1 cellular context compared by ENCODE assay signal in genomic region chr11:74710291-74710938, GRCh38.
TF ChIP-seq lines count a peak whose summit lies in the region.

No MANE protein-coding gene starts in this region.

TF ChIP-seq in SK-N-SH, 30 proteins besides CTCF, POLR2A, EP300 and RAD21 (continued from another document):
- TF ChIP-seq, protein P1, sequence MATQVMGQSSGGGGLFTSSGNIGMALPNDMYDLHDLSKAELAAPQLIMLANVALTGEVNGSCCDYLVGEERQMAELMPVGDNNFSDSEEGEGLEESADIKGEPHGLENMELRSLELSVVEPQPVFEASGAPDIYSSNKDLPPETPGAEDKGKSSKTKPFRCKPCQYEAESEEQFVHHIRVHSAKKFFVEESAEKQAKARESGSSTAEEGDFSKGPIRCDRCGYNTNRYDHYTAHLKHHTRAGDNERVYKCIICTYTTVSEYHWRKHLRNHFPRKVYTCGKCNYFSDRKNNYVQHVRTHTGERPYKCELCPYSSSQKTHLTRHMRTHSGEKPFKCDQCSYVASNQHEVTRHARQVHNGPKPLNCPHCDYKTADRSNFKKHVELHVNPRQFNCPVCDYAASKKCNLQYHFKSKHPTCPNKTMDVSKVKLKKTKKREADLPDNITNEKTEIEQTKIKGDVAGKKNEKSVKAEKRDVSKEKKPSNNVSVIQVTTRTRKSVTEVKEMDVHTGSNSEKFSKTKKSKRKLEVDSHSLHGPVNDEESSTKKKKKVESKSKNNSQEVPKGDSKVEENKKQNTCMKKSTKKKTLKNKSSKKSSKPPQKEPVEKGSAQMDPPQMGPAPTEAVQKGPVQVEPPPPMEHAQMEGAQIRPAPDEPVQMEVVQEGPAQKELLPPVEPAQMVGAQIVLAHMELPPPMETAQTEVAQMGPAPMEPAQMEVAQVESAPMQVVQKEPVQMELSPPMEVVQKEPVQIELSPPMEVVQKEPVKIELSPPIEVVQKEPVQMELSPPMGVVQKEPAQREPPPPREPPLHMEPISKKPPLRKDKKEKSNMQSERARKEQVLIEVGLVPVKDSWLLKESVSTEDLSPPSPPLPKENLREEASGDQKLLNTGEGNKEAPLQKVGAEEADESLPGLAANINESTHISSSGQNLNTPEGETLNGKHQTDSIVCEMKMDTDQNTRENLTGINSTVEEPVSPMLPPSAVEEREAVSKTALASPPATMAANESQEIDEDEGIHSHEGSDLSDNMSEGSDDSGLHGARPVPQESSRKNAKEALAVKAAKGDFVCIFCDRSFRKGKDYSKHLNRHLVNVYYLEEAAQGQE (IDR thresholded peaks at IDR 0.05; ENCODE audit: low read depth, low read length): no peak
- no peak for TF ChIP-seq TAF1 (IDR thresholded peaks at IDR 0.05; ENCODE audit: borderline replicate concordance, low read depth, low read length)
- peak; percentile 57; the same call in 1 of the 2 replicates for TF ChIP-seq USF1 (IDR thresholded peaks at IDR 0.05; ENCODE audit: borderline replicate concordance, low read depth)
- peak; percentile 25; the same call in 1 of the 2 replicates for TF ChIP-seq POLR2AphosphoS5 (IDR thresholded peaks at IDR 0.05; ENCODE audit: low read depth, low read length)
- no peak for TF ChIP-seq MAX (IDR thresholded peaks at IDR 0.05; ENCODE audit: low read depth)
- no peak for TF ChIP-seq JUND (IDR thresholded peaks at IDR 0.05)
- TF ChIP-seq FOXM1 (IDR thresholded peaks at IDR 0.05; ENCODE audit: low read depth): no peak
- peak; percentile 68 for TF ChIP-seq CHD2 (IDR thresholded peaks at IDR 0.05; ENCODE audit: low read length, partially characterized antibody)
- no peak for TF ChIP-seq RXRA (IDR thresholded peaks at IDR 0.05; ENCODE audit: borderline replicate concordance, low read depth)
- 0 out of 2 replicates have a peak, but pooled peaks have one; percentile 12 for TF ChIP-seq PBX3 (IDR thresholded peaks at IDR 0.05)
- TF ChIP-seq RCOR1 (IDR thresholded peaks at IDR 0.05; ENCODE audit: low read length): peak; percentile 95
- TF ChIP-seq RFX5 (IDR thresholded peaks at IDR 0.05; ENCODE audit: low read length): no peak
- no peak for TF ChIP-seq SMC3 (IDR thresholded peaks at IDR 0.05; ENCODE audit: low read depth, low read length)
- TF ChIP-seq MEF2A (IDR thresholded peaks at IDR 0.05; ENCODE audit: borderline replicate concordance, low read depth): no peak
- TF ChIP-seq, protein P2, sequence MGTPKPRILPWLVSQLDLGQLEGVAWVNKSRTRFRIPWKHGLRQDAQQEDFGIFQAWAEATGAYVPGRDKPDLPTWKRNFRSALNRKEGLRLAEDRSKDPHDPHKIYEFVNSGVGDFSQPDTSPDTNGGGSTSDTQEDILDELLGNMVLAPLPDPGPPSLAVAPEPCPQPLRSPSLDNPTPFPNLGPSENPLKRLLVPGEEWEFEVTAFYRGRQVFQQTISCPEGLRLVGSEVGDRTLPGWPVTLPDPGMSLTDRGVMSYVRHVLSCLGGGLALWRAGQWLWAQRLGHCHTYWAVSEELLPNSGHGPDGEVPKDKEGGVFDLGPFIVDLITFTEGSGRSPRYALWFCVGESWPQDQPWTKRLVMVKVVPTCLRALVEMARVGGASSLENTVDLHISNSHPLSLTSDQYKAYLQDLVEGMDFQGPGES (IDR thresholded peaks at IDR 0.05; ENCODE audit: low read depth, low read length): no peak
- TF ChIP-seq NRF1 (IDR thresholded peaks at IDR 0.05; ENCODE audit: low read depth, low read length): no peak
- no peak for TF ChIP-seq MXI1 (IDR thresholded peaks at IDR 0.05; ENCODE audit: low read depth, low read length)
- no peak for TF ChIP-seq GABPA (IDR thresholded peaks at IDR 0.05; ENCODE audit: low read depth)
- no peak for TF ChIP-seq NFIC (IDR thresholded peaks at IDR 0.05; ENCODE audit: borderline replicate concordance)
- TF ChIP-seq YY1 (IDR thresholded peaks at IDR 0.05; ENCODE audit: low read depth): no peak
- no peak; the same call in 1 of the 2 replicates for TF ChIP-seq FOXJ3 (CRISPR knock-in tag; IDR thresholded peaks at IDR 0.05)
- no peak for TF ChIP-seq ZBTB33 (IDR thresholded peaks at IDR 0.05; ENCODE audit: borderline replicate concordance, low read depth)
- TF ChIP-seq TCF12 (IDR thresholded peaks at IDR 0.05): peak; percentile 85
- TF ChIP-seq GATA2 (CRISPR knock-in tag; IDR thresholded peaks at IDR 0.05): peak; percentile 91
- TF ChIP-seq TEAD4 (IDR thresholded peaks at IDR 0.05; ENCODE audit: borderline replicate concordance, insufficient read depth): no peak
- no peak for TF ChIP-seq EZH2phosphoT487 (IDR thresholded peaks at IDR 0.05; ENCODE audit: borderline replicate concordance, low read depth)
- TF ChIP-seq FOSL2 (IDR thresholded peaks at IDR 0.05; ENCODE audit: borderline replicate concordance, low read depth): no peak
- TF ChIP-seq ELF1 (IDR thresholded peaks at IDR 0.05): no peak
- no peak for TF ChIP-seq SIN3A (IDR thresholded peaks at IDR 0.05; ENCODE audit: borderline replicate concordance, low read depth, low read length)
